In genomic region chr5:153358315-153358976, GRCh38 we compare ENCODE assay signal across 13 cellular contexts.
A peak's percentile ranks its signal among the peaks of the same experiment; 100 is the strongest.
DNase-seq lines count a peak whose midpoint lies in the region; ATAC-seq and TF ChIP-seq lines count a peak whose summit lies in the region.
"Had no signal": no experiment of that assay in that cellular context is flagged by ENCODE, and none has a peak within 500 bp of the region (broad histone marks: within the 10 kb centered on the region; RNA-seq: fewer than 3 reads in every experiment).

No MANE protein-coding gene starts in this region.

- H3K27me3 Mint-ChIP-seq in T-cell (peaks cover 0 to 2% of the 10 kb centered on the region in 2 donors), neural progenitor cell (ENCODE audit: insufficient read depth, low read depth) (no peaks in the 10 kb centered on the region)
- H3K27me3 Mint-ChIP-seq in naive thymus-derived CD8-positive, alpha-beta T cell = peaks cover 0 to 10% (median 0%) of the 10 kb centered on the region in 5 donors

- H3K4me3 ChIP-seq in neural progenitor cell (no peak overlapping the region), uterus (no peak overlapping the region)
- H3K4me3 ChIP-seq: left lung, right lobe of liver had no signal

- no peak overlapping the region for H2AFZ ChIP-seq in neural progenitor cell (replicated peaks)

- H3K4me3 Mint-ChIP-seq in T-cell (peak overlapping the region in 1 of 3 donors; percentile 47), neural progenitor cell (no peak overlapping the region)
- H3K4me3 Mint-ChIP-seq in naive thymus-derived CD8-positive, alpha-beta T cell = peak overlapping the region in 3 of 10 donors; percentile 19 to 67 (median 36)

- H3K9me3 Mint-ChIP-seq in T-cell (peaks cover 0 to 10% (median 5%) of the 10 kb centered on the region in 3 donors), neural progenitor cell (no peaks in the 10 kb centered on the region)
- peaks cover 0 to 13% (median 2%) of the 10 kb centered on the region in 9 donors for H3K9me3 Mint-ChIP-seq in naive thymus-derived CD8-positive, alpha-beta T cell

- no peak overlapping the region for H3K9ac ChIP-seq in neural progenitor cell

- no peaks in the 10 kb centered on the region for H3K27me3 ChIP-seq in neural progenitor cell
- no peaks in the 10 kb centered on the region for H3K27me3 ChIP-seq in uterus
- H3K27me3 ChIP-seq: left lung, right lobe of liver had no signal

- H3K36me3 Mint-ChIP-seq in T-cell (no peaks in the 10 kb centered on the region), neural progenitor cell (no peaks in the 10 kb centered on the region)
- H3K36me3 Mint-ChIP-seq in naive thymus-derived CD8-positive, alpha-beta T cell = no peaks in the 10 kb centered on the region

- H4K20me1 ChIP-seq in neural progenitor cell (ENCODE audit: low read depth) = no peaks in the 10 kb centered on the region

- H3K4me1 Mint-ChIP-seq in T-cell (peaks cover 0 to 18% (median 7%) of the 10 kb centered on the region in 3 donors), neural progenitor cell (peaks cover 2% of the 10 kb centered on the region)
- peaks cover 2 to 11% (median 6%) of the 10 kb centered on the region in 4 donors for H3K4me1 Mint-ChIP-seq in naive thymus-derived CD8-positive, alpha-beta T cell

- no peak overlapping the region for H3K4me2 ChIP-seq in neural progenitor cell

- ATAC-seq in GM18499 (IDR thresholded peaks at IDR 0.05; ENCODE audit: insufficient read depth, unreplicated experiment) (peak; percentile 88), GM19397 (IDR thresholded peaks at IDR 0.05; ENCODE audit: unreplicated experiment) (peak; percentile 76), HG02938 (IDR thresholded peaks at IDR 0.05; ENCODE audit: unreplicated experiment) (peak; percentile 90), T-cell (replicated peaks in 1 of 4) (no peak)
- ATAC-seq in naive thymus-derived CD8-positive, alpha-beta T cell = no peak
- ATAC-seq: left lung, right lobe of liver had no signal

- TF ChIP-seq CTCF in neural progenitor cell (IDR thresholded peaks at IDR 0.05) (no peak), uterus (IDR thresholded peaks at IDR 0.05) (no peak)

- POLR2A ChIA-PET in T-cell (lab: Charles Lee) = interaction anchor here in 1 of 2 donors (0.7 kb wide), 1 partner anchor 440 kb away, joined by 3 read pairs; no protein-coding TSS in a partner anchor
- POLR2A ChIA-PET in naive thymus-derived CD8-positive, alpha-beta T cell (lab: Charles Lee) = no interaction called here

- H3K36me3 ChIP-seq in neural progenitor cell (no peaks in the 10 kb centered on the region), uterus (no peaks in the 10 kb centered on the region)
- H3K36me3 ChIP-seq: left lung, right lobe of liver had no signal

- H3K27ac Mint-ChIP-seq in T-cell = peak overlapping the region; percentile 16 to 24
- H3K27ac Mint-ChIP-seq in neural progenitor cell = no peak overlapping the region
- H3K27ac Mint-ChIP-seq in naive thymus-derived CD8-positive, alpha-beta T cell = peak overlapping the region in 1 of 10 donors; percentile 33

- no peak overlapping the region for H3K27ac ChIP-seq in neural progenitor cell
- no peak overlapping the region for H3K27ac ChIP-seq in uterus
- H3K27ac ChIP-seq: HL-60, left lung, right lobe of liver had no signal

- TF ChIP-seq POLR2A in uterus (IDR thresholded peaks at IDR 0.05) = no peak

- H3K79me2 ChIP-seq in neural progenitor cell (ENCODE audit: low read depth) = no peaks in the 10 kb centered on the region

- H3K4me1 ChIP-seq in neural progenitor cell = no peaks in the 10 kb centered on the region
- H3K4me1 ChIP-seq in uterus = no peaks in the 10 kb centered on the region
- H3K4me1 ChIP-seq: left lung, right lobe of liver had no signal

- no peaks in the 10 kb centered on the region for H3F3A ChIP-seq in neural progenitor cell (ENCODE audit: low read depth)

- CTCF ChIA-PET in T-cell (lab: Charles Lee) = no interaction called here

- intact Hi-C loops in uterus (cut with DNase I; ENCODE audit: low total_unique reads) = no loop called here

- H3K9me3 ChIP-seq in neural progenitor cell (ENCODE audit: low read depth) = no peaks in the 10 kb centered on the region
- H3K9me3 ChIP-seq in uterus = no peaks in the 10 kb centered on the region
- H3K9me3 ChIP-seq: left lung, right lobe of liver had no signal

- DNase-seq in T-cell = no peak
- no peak for DNase-seq in neural progenitor cell (ENCODE audit: low spot score)
- no peak for DNase-seq in uterus
- DNase-seq in naive thymus-derived CD8-positive, alpha-beta T cell = no peak
- DNase-seq in NCI-H1417 treated with DMSO at 0.1 percent for 48 hours (lab: John Stamatoyannopoulos, UW) = no peak
- DNase-seq: activated gamma-delta T cell, left lung, NCI-H187 treated with DMSO at 0.1 percent for 48 hours, right lobe of liver had no signal

Comparison
In these comparisons a context has a peak if more than half of its experiments do, and no peak if none do; other contexts are left out.
1. ATAC-seq: peak in GM18499 (single experiment), GM19397 (single experiment) and HG02938 (single experiment); none in T-cell (0 of 4) and naive thymus-derived CD8-positive, alpha-beta T cell (0 of 2).